In genomic region chr16:59330030-59330670, GRCh38 we compare ENCODE assay signal across 33 cellular contexts.
DNase-seq lines count a peak whose midpoint lies in the region; ATAC-seq and TF ChIP-seq lines count a peak whose summit lies in the region.
"Had no signal": no experiment of that assay in that cellular context is flagged by ENCODE, and none has a peak within 500 bp of the region (broad histone marks: within the 10 kb centered on the region; RNA-seq: fewer than 3 reads in every experiment).

No MANE protein-coding gene starts in this region.

- H3K18ac ChIP-seq in mesendoderm (ENCODE audit: low read length): peak overlapping the region; percentile 80

- DNase-seq in GM04504 (ENCODE audit: low read depth) (peak; percentile 8), brain microvascular endothelial cell (peak; percentile 33), mesendoderm (peak; percentile 86), KG1 (lab: John Stamatoyannopoulos, UW) (no peak), SKM-1 (lab: John Stamatoyannopoulos, UW; ENCODE audit: unreplicated experiment) (no peak), NCI-H748 treated with DMSO at 0.1 percent for 48 hours (lab: John Stamatoyannopoulos, UW) (no peak)
- DNase-seq: activated CD4-positive, alpha-beta T cell treated with anti-CD3 and anti-CD28 coated beads for 1 hour; activated CD8-positive, alpha-beta memory T cell treated with anti-CD3 and anti-CD28 coated beads, Interleukin-2, amount 50 U/mL, for 48 hours; activated CD8-positive, alpha-beta T cell treated with anti-CD3 and anti-CD28 coated beads for 36 hours; activated naive CD4-positive, alpha-beta T cell treated with anti-CD3 and anti-CD28 coated beads, Interleukin-2, amount 10 ng/mL, durations not matched to agents 7 days and 5 days; adrenal gland; CD4-positive, CD25-positive, alpha-beta regulatory T cell; DND-41; effector memory CD4-positive, alpha-beta T cell; foreskin keratinocyte; heart right ventricle; Kasumi-1; kidney glomerular epithelial cell; midbrain; MV-4-11; naive thymus-derived CD8-positive, alpha-beta T cell; NCI-H146; psoas muscle; SHP77 treated with DMSO at 0.1 percent for 48 hours; sigmoid colon; stimulated activated CD4-positive, alpha-beta T cell treated with anti-CD3 and anti-CD28 coated beads, Interleukin-4, amount 100 ng/mL, for 4 hours; trophoblast cell had no signal

- H3K56ac ChIP-seq in mesendoderm (ENCODE audit: low read length): no peak overlapping the region

- H2BK15ac ChIP-seq in mesendoderm (replicated peaks; ENCODE audit: low read depth): no peak overlapping the region

- H3K27me3 ChIP-seq in brain microvascular endothelial cell (replicated peaks) (no peaks in the 10 kb centered on the region), mesendoderm (ENCODE audit: insufficient read depth, low read length, poor library complexity) (no peaks in the 10 kb centered on the region)
- H3K27me3 ChIP-seq: adrenal gland, breast epithelium, foreskin keratinocyte, heart right ventricle, sigmoid colon had no signal

- H3K79me2 ChIP-seq in mesendoderm (ENCODE audit: control insufficient read depth, insufficient read depth, low read length): no peaks in the 10 kb centered on the region

- H3K79me1 ChIP-seq in mesendoderm (ENCODE audit: low read length): no peaks in the 10 kb centered on the region

- no peak overlapping the region for H4K8ac ChIP-seq in mesendoderm (ENCODE audit: low read depth, low read length)

- peaks cover 1% of the 10 kb centered on the region for H3K4me1 ChIP-seq in mesendoderm (ENCODE audit: control insufficient read depth, low read depth, low read length)
- H3K4me1 ChIP-seq: adrenal gland, breast epithelium, foreskin keratinocyte, heart right ventricle, psoas muscle, sigmoid colon had no signal

- no peak overlapping the region for H2AK5ac ChIP-seq in mesendoderm (ENCODE audit: low read length)

- H2BK120ac ChIP-seq in mesendoderm (ENCODE audit: low read depth, low read length): no peak overlapping the region

- ATAC-seq in HG03565 (IDR thresholded peaks at IDR 0.05; ENCODE audit: unreplicated experiment): no peak
- ATAC-seq: activated CD8-positive, alpha-beta T cell treated with anti-CD3 and anti-CD28 coated beads for 36 hours; foreskin keratinocyte; GM12878; HCT116; heart right ventricle; HepG2; naive thymus-derived CD8-positive, alpha-beta T cell; Panc1; psoas muscle had no signal

- H3K4me3 ChIP-seq in brain microvascular endothelial cell (ENCODE audit: low read depth, low read length) (no peak overlapping the region), mesendoderm (ENCODE audit: low read length) (no peak overlapping the region)
- H3K4me3 ChIP-seq: adrenal gland, breast epithelium, GM12878, heart right ventricle, psoas muscle, sigmoid colon had no signal

- no peak overlapping the region for H4K5ac ChIP-seq in mesendoderm (ENCODE audit: low read length)

- no peak overlapping the region for H3K9ac ChIP-seq in mesendoderm (ENCODE audit: low read length)

- H2BK5ac ChIP-seq in mesendoderm (ENCODE audit: low read length): no peak overlapping the region

- in situ Hi-C loops in brain microvascular endothelial cell (cut with HindIII; ENCODE audit: low pct_ligation_motif_present, low sequenced_read_pairs): no loop called here

- no peak overlapping the region for H3K4me2 ChIP-seq in mesendoderm (ENCODE audit: low read length)

- no peak overlapping the region for H3K27ac ChIP-seq in brain microvascular endothelial cell
- no peak overlapping the region for H3K27ac ChIP-seq in mesendoderm (ENCODE audit: low read depth, low read length)
- H3K27ac ChIP-seq: adrenal gland, breast epithelium, foreskin keratinocyte, heart right ventricle, psoas muscle, sigmoid colon had no signal

- H3K36me3 ChIP-seq in brain microvascular endothelial cell (replicated peaks) (no peaks in the 10 kb centered on the region), mesendoderm (ENCODE audit: control insufficient read depth, insufficient read depth, low read length) (no peaks in the 10 kb centered on the region)
- H3K36me3 ChIP-seq: adrenal gland, breast epithelium, heart right ventricle, sigmoid colon had no signal

- H3K4ac ChIP-seq in mesendoderm (ENCODE audit: low read depth, low read length): no peak overlapping the region

- TF ChIP-seq CTCF in brain microvascular endothelial cell (IDR thresholded peaks at IDR 0.05; ENCODE audit: low read depth, low read length, missing control alignments): no peak

- no CpG with 5 or more reads among the region's 2 CpGs for WGBS in mesendoderm (ENCODE audit: extremely low coverage, insufficient coverage, low lambda C conversion rate)

- H3K23ac ChIP-seq in mesendoderm (ENCODE audit: low read length): no peak overlapping the region

Comparison
In these comparisons a context has a peak if more than half of its experiments do, and no peak if none do; other contexts are left out.
1. DNase-seq: peak in GM04504 (single experiment), brain microvascular endothelial cell (single experiment) and mesendoderm (single experiment); none in KG1 (single experiment), SKM-1 (single experiment) and NCI-H748 treated with DMSO at 0.1 percent for 48 hours (single experiment).